In genomic region chr2:159206736-159207380, GRCh38 we compare ENCODE assay signal across 20 cellular contexts.
DNase-seq lines count a peak whose midpoint lies in the region; ATAC-seq, FAIRE-seq and TF ChIP-seq lines count a peak whose summit lies in the region.
"Had no signal": no experiment of that assay in that cellular context is flagged by ENCODE, and none has a peak within 500 bp of the region (broad histone marks: within the 10 kb centered on the region; RNA-seq: fewer than 3 reads in every experiment).

No MANE protein-coding gene starts in this region.

- in situ Hi-C loops in gastrocnemius medialis (cut with MboI; ENCODE audit: low sequenced_read_pairs in 4 of 4) (no loop called here), brain microvascular endothelial cell (cut with HindIII; ENCODE audit: low pct_ligation_motif_present, low sequenced_read_pairs) (no loop called here)

- ATAC-seq in gastrocnemius medialis (peak; percentile 67 to 80), GM21529 (IDR thresholded peaks at IDR 0.05; ENCODE audit: unreplicated experiment) (no peak)
- ATAC-seq: CD8-positive, alpha-beta T cell; PC-3 had no signal

- H3K4me1 ChIP-seq in right atrium auricular region (peaks cover 0 to 33% of the 10 kb centered on the region in 2 donors), gastrocnemius medialis (peaks cover 0 to 4% of the 10 kb centered on the region in 2 donors), kidney (ENCODE audit: control insufficient read depth in 1 of 2, insufficient read depth in 1 of 2, low read depth in 1 of 2, low read length in 2 of 2) (peaks cover 7 to 14% of the 10 kb centered on the region in 2 donors)

- H3K4me3 ChIP-seq in AG10803 (ENCODE audit: low read length) (no peak overlapping the region), right atrium auricular region (no peak overlapping the region), gastrocnemius medialis (no peak overlapping the region), brain microvascular endothelial cell (ENCODE audit: low read depth, low read length) (no peak overlapping the region), kidney (ENCODE audit: low read length in 2 of 2) (no peak overlapping the region)

- no peak for TF ChIP-seq POLR2A in gastrocnemius medialis (IDR thresholded peaks at IDR 0.05)

- peaks cover 47% of the 10 kb centered on the region for H3K4me1 Mint-ChIP-seq in chondrocyte (ENCODE audit: low read depth)

- no peaks in the 10 kb centered on the region for H3K27me3 Mint-ChIP-seq in chondrocyte (ENCODE audit: low read depth)
- H3K27me3 Mint-ChIP-seq: B cell had no signal

- DNase-seq in AG10803 (ENCODE audit: low read depth) (peak; percentile 46), chondrocyte (ENCODE audit: low spot score) (no peak), right atrium auricular region (ENCODE audit: low spot score) (no peak), gastrocnemius medialis (no peak), brain microvascular endothelial cell (no peak), kidney (no peak)
- DNase-seq in activated naive CD4-positive, alpha-beta T cell treated with Interleukin-2 at 50 U/mL for 16 hours, result no peak
- DNase-seq: CD8-positive, alpha-beta T cell; DND-41; GF-D8; HFFc6; Karpas-422; MM.1S; NCI-H1105 treated with DMSO at 0.1 percent for 48 hours; NCI-H187; NCI-H446; NCI-H748 treated with DMSO at 0.1 percent for 48 hours; PC-3 had no signal

- H3K4me3 Mint-ChIP-seq in chondrocyte (ENCODE audit: unreplicated experiment), result no peak overlapping the region
- H3K4me3 Mint-ChIP-seq: B cell; CD8-positive, alpha-beta T cell; HFFc6 had no signal

- H3K36me3 ChIP-seq in right atrium auricular region (peaks cover 20% of the 10 kb centered on the region), gastrocnemius medialis (no peaks in the 10 kb centered on the region), brain microvascular endothelial cell (replicated peaks) (peaks cover 10% of the 10 kb centered on the region), kidney (ENCODE audit: control insufficient read depth in 1 of 2, insufficient read depth in 2 of 2, low read length in 2 of 2) (peaks cover 0 to 13% of the 10 kb centered on the region in 2 donors)

- no peaks in the 10 kb centered on the region for H3K9me3 Mint-ChIP-seq in chondrocyte (ENCODE audit: low read depth)
- H3K9me3 Mint-ChIP-seq: CD8-positive, alpha-beta T cell; HFFc6 had no signal

- no peak overlapping the region for H3K9ac ChIP-seq in kidney (ENCODE audit: low read length in 2 of 2)

- no peaks in the 10 kb centered on the region for H3K9me3 ChIP-seq in right atrium auricular region
- H3K9me3 ChIP-seq in gastrocnemius medialis, result no peaks in the 10 kb centered on the region
- no peaks in the 10 kb centered on the region for H3K9me3 ChIP-seq in kidney (ENCODE audit: control insufficient read depth in 1 of 2, low read length in 2 of 2)

- no peak for TF ChIP-seq CTCF in AG10803 (conservative IDR thresholded peaks at IDR 0.05; ENCODE audit: low read length)
- TF ChIP-seq CTCF in chondrocyte (IDR thresholded peaks at IDR 0.05), result no peak
- no peak for TF ChIP-seq CTCF in right atrium auricular region (IDR thresholded peaks at IDR 0.05)
- TF ChIP-seq CTCF in gastrocnemius medialis (IDR thresholded peaks at IDR 0.05 in 4 of 5, conservative IDR thresholded peaks at IDR 0.05 in 1 of 5), result no peak
- TF ChIP-seq CTCF in brain microvascular endothelial cell (IDR thresholded peaks at IDR 0.05; ENCODE audit: low read depth, low read length, missing control alignments), result no peak
- TF ChIP-seq CTCF in kidney (IDR thresholded peaks at IDR 0.05; ENCODE audit: borderline replicate concordance, extremely low read depth, insufficient read depth), result no peak

- peaks cover 10% of the 10 kb centered on the region for H3K36me3 Mint-ChIP-seq in chondrocyte (ENCODE audit: low read depth)
- H3K36me3 Mint-ChIP-seq: CD8-positive, alpha-beta T cell had no signal

- peak overlapping the region; percentile 32 for H3K27ac Mint-ChIP-seq in chondrocyte (ENCODE audit: unreplicated experiment)
- H3K27ac Mint-ChIP-seq: B cell; CD8-positive, alpha-beta T cell; HFFc6 had no signal

- H3K27ac ChIP-seq in right atrium auricular region (peak overlapping the region; percentile 46 to 69), gastrocnemius medialis (no peak overlapping the region), brain microvascular endothelial cell (no peak overlapping the region), kidney (ENCODE audit: low read depth in 2 of 2, low read length in 2 of 2) (no peak overlapping the region)

- intact Hi-C loops in gastrocnemius medialis (cut with DNase I; ENCODE audit: low total_unique reads), result no loop called here
- intact Hi-C loops in kidney (cut with DNase I), result no loop called here

- FAIRE-seq in kidney (lab: Jason Lieb, UNC), result no peak

- H3K27me3 ChIP-seq in right atrium auricular region (no peaks in the 10 kb centered on the region), gastrocnemius medialis (no peaks in the 10 kb centered on the region), brain microvascular endothelial cell (replicated peaks) (no peaks in the 10 kb centered on the region)

Comparison
In these comparisons a context has a peak if more than half of its experiments do, and no peak if none do; other contexts are left out.
1. H3K27ac ChIP-seq: peak in right atrium auricular region (2 of 2); none in gastrocnemius medialis (0 of 4), brain microvascular endothelial cell (single experiment) and kidney (0 of 2).